Comparison of ENCODE assay signal across 24 cellular contexts in the genomic region with DNA sequence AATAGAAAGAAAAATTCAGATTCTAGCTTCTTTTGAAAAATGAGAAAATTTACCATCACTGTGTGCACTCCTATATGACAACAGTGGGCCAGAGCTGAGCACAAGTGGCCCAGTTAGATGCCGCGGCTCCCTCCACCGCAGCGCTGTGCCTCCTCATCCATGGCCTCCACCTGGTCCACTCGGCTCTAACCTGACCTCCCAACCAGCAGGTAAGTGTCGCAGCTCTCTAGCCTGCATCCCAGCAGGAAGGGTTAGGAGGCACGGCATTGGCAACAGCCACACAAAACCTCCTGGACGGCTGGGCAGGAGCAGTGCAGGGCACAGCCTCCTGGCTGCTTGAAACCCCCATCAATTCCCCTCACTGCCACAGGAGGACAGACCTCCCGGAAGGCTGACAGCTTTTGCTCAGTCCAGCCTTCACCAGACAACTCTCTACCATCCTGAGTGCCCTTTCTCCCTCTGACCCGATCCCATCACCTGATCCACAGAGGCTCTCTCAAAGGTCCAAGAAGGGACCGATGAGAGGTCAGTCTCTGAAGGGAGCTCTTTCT.
DNase-seq lines count a peak whose midpoint lies in the region; ATAC-seq, FAIRE-seq and TF ChIP-seq lines count a peak whose summit lies in the region.
"Had no signal": no experiment of that assay in that cellular context is flagged by ENCODE, and none has a peak within 500 bp of the region (broad histone marks: within the 10 kb centered on the region; RNA-seq: fewer than 3 reads in every experiment).

No MANE protein-coding gene starts in this region.

- H3K4me3 Mint-ChIP-seq in stimulated activated effector memory CD8-positive, alpha-beta T cell treated with anti-CD3 and anti-CD28 coated beads, Interleukin-12 subunit alpha, Interleukin-12 subunit beta, amount 100 ng/mL, for 72 hours, result no peak overlapping the region
- H3K4me3 Mint-ChIP-seq in T-cell, result no peak overlapping the region
- H3K4me3 Mint-ChIP-seq: CD8-positive, alpha-beta memory T cell; memory B cell; naive thymus-derived CD8-positive, alpha-beta T cell; stimulated activated naive B cell treated with anti-CD40 and anti-IgM and Interleukin-4, amounts not matched to agents 10 μg/mL and 1 μg/mL and 100 μg/mL, for 72 hours had no signal

- no peak overlapping the region for H3K18ac ChIP-seq in IMR-90 (ENCODE audit: low read depth, low read length)

- H3K9ac ChIP-seq in IMR-90 (ENCODE audit: low read depth, low read length), result no peak overlapping the region

- no peak overlapping the region for H3K56ac ChIP-seq in IMR-90 (ENCODE audit: extremely low read depth, insufficient read depth, low read length)

- no peak overlapping the region for H3K14ac ChIP-seq in IMR-90 (replicated peaks; ENCODE audit: low read depth, low read length)

- peaks cover 40% of the 10 kb centered on the region for H3K9me1 ChIP-seq in IMR-90 (ENCODE audit: insufficient read depth, low read length)

- intact Hi-C loops in IMR-90 (cut with micrococcal nuclease), result no loop called here
- intact Hi-C loops in ascending aorta (cut with DNase I), result no loop called here
- intact Hi-C loops in pancreas (cut with DNase I), result no loop called here

- H2BK15ac ChIP-seq in IMR-90 (ENCODE audit: low read depth, low read length), result no peak overlapping the region

- dilution Hi-C loops in IMR-90 (cut with HindIII; ENCODE audit: low sequenced_read_pairs, unreplicated experiment), result no loop called here

- CTCF ChIA-PET in IMR-90 (lab: Yijun Ruan, JAX), result interaction anchor here (0.6 kb wide), 1 partner anchor 29 kb away, joined by 3 read pairs; no protein-coding TSS in a partner anchor
- CTCF ChIA-PET in T-cell (lab: Charles Lee), result no interaction called here

- H3K9me3 ChIP-seq in IMR-90 (ENCODE audit: control insufficient read depth, insufficient read depth, low read length) (no peaks in the 10 kb centered on the region), ascending aorta (no peaks in the 10 kb centered on the region), pancreas (no peaks in the 10 kb centered on the region)
- H3K9me3 ChIP-seq: gastrocnemius medialis, SJSA1, thyroid gland had no signal

- no peaks in the 10 kb centered on the region for H3K9me3 Mint-ChIP-seq in stimulated activated effector memory CD8-positive, alpha-beta T cell treated with anti-CD3 and anti-CD28 coated beads, Interleukin-12 subunit alpha, Interleukin-12 subunit beta, amount 100 ng/mL, for 72 hours
- H3K9me3 Mint-ChIP-seq in T-cell, result no peaks in the 10 kb centered on the region
- H3K9me3 Mint-ChIP-seq: activated naive CD4-positive, alpha-beta T cell treated with anti-CD3 and anti-CD28 coated beads, Interleukin-2, amount 50 U/mL, for 72 hours; CD8-positive, alpha-beta memory T cell; memory B cell; naive thymus-derived CD8-positive, alpha-beta T cell had no signal

- H3K23ac ChIP-seq in IMR-90 (ENCODE audit: low read depth, low read length), result 0 out of 2 replicates have a peak overlapping the region, but pooled peaks have one; percentile 37

- H4K5ac ChIP-seq in IMR-90 (ENCODE audit: low read depth, low read length), result no peak overlapping the region

- H2BK120ac ChIP-seq in IMR-90 (ENCODE audit: low read depth, low read length), result no peak overlapping the region

- BruUV-seq in IMR-90 (replicated peaks; lab: Mats Ljungman, UMichigan), result no TSS peak

- H2BK20ac ChIP-seq in IMR-90 (ENCODE audit: low read depth, low read length), result no peak overlapping the region; the same call in 1 of the 2 replicates

- FAIRE-seq in pancreas (lab: Jason Lieb, UNC), result no peak
- FAIRE-seq: astrocyte had no signal

- no peak overlapping the region; the same call in 1 of the 2 replicates for H4K91ac ChIP-seq in IMR-90 (ENCODE audit: insufficient read depth, low read depth, low read length)

- no peak for TF ChIP-seq POLR2A in IMR-90 (IDR thresholded peaks at IDR 0.05; ENCODE audit: low read depth, low read length)

- no peaks in the 10 kb centered on the region for H3K36me3 Mint-ChIP-seq in stimulated activated effector memory CD8-positive, alpha-beta T cell treated with anti-CD3 and anti-CD28 coated beads, Interleukin-12 subunit alpha, Interleukin-12 subunit beta, amount 100 ng/mL, for 72 hours
- H3K36me3 Mint-ChIP-seq in T-cell, result no peaks in the 10 kb centered on the region
- H3K36me3 Mint-ChIP-seq: activated naive CD4-positive, alpha-beta T cell treated with anti-CD3 and anti-CD28 coated beads, Interleukin-2, amount 50 U/mL, for 72 hours; CD8-positive, alpha-beta memory T cell; memory B cell; naive thymus-derived CD8-positive, alpha-beta T cell; stimulated activated naive B cell treated with anti-CD40 and anti-IgM and Interleukin-4, amounts not matched to agents 10 μg/mL and 1 μg/mL and 100 μg/mL, for 72 hours had no signal

- H2AK9ac ChIP-seq in IMR-90 (replicated peaks; ENCODE audit: low read depth, low read length, poor library complexity), result peak overlapping the region; percentile 31

- H3K36me3 ChIP-seq in IMR-90 (ENCODE audit: control insufficient read depth, insufficient read depth, low read length) (peaks cover 9% of the 10 kb centered on the region), ascending aorta (no peaks in the 10 kb centered on the region), pancreas (no peaks in the 10 kb centered on the region)
- H3K36me3 ChIP-seq: gastrocnemius medialis, SJSA1, thyroid gland had no signal

- peaks cover 3 to 4% of the 10 kb centered on the region in 2 donors for H3K27me3 Mint-ChIP-seq in T-cell
- H3K27me3 Mint-ChIP-seq: stimulated activated naive B cell treated with anti-CD40 and anti-IgM and Interleukin-4, amounts not matched to agents 10 μg/mL and 1 μg/mL and 100 μg/mL, for 72 hours had no signal

- H3K4me2 ChIP-seq in IMR-90 (ENCODE audit: low read depth, low read length), result no peak overlapping the region

- no peak overlapping the region for H2BK5ac ChIP-seq in IMR-90 (ENCODE audit: low read depth, low read length, poor library complexity, severe bottlenecking)

- no peak for ATAC-seq in IMR-90 (ENCODE audit: low read depth)
- ATAC-seq in stimulated activated effector memory CD8-positive, alpha-beta T cell treated with anti-CD3 and anti-CD28 coated beads, Interleukin-12 subunit alpha, Interleukin-12 subunit beta, amount 100 ng/mL, for 72 hours, result peak; percentile 23
- ATAC-seq in HG03469 (IDR thresholded peaks at IDR 0.05; ENCODE audit: unreplicated experiment), result no peak
- no peak for ATAC-seq in pancreas
- no peak for ATAC-seq in T-cell (replicated peaks in 1 of 4)
- ATAC-seq: activated naive CD4-positive, alpha-beta T cell treated with anti-CD3 and anti-CD28 coated beads, Interleukin-2, amount 50 U/mL, for 72 hours; naive thymus-derived CD8-positive, alpha-beta T cell; stimulated activated naive B cell treated with anti-CD40 and anti-IgM and Interleukin-4, amounts not matched to agents 10 μg/mL and 1 μg/mL and 100 μg/mL, for 72 hours had no signal

- H3K4me1 ChIP-seq in IMR-90 (ENCODE audit: control insufficient read depth, insufficient read depth, low read length), result peaks cover 44% of the 10 kb centered on the region
- H3K4me1 ChIP-seq in ascending aorta, result peaks cover 17 to 43% of the 10 kb centered on the region in 2 donors
- H3K4me1 ChIP-seq in pancreas, result peaks cover 19 to 45% (median 30%) of the 10 kb centered on the region in 3 donors
- H3K4me1 ChIP-seq: SJSA1 had no signal

- TF ChIP-seq CTCF in IMR-90 (conservative IDR thresholded peaks at IDR 0.05; ENCODE audit: low read depth, low read length), result no peak
- TF ChIP-seq CTCF in ascending aorta (IDR thresholded peaks at IDR 0.05), result no peak
- TF ChIP-seq CTCF in pancreas (IDR thresholded peaks at IDR 0.05), result no peak

- in situ Hi-C loops in IMR-90 (cut with MboI; ENCODE audit: low sequenced_read_pairs), result no loop called here

- peaks cover 60% of the 10 kb centered on the region; the same call in 1 of the 2 replicates for H4K20me1 ChIP-seq in IMR-90 (ENCODE audit: insufficient read depth, low read length)

- no peak overlapping the region for H3K27ac Mint-ChIP-seq in stimulated activated effector memory CD8-positive, alpha-beta T cell treated with anti-CD3 and anti-CD28 coated beads, Interleukin-12 subunit alpha, Interleukin-12 subunit beta, amount 100 ng/mL, for 72 hours
- H3K27ac Mint-ChIP-seq in T-cell, result no peak overlapping the region
- H3K27ac Mint-ChIP-seq: activated naive CD4-positive, alpha-beta T cell treated with anti-CD3 and anti-CD28 coated beads, Interleukin-2, amount 50 U/mL, for 72 hours; CD8-positive, alpha-beta memory T cell; memory B cell; naive thymus-derived CD8-positive, alpha-beta T cell; stimulated activated naive B cell treated with anti-CD40 and anti-IgM and Interleukin-4, amounts not matched to agents 10 μg/mL and 1 μg/mL and 100 μg/mL, for 72 hours had no signal

- H4K8ac ChIP-seq in IMR-90 (ENCODE audit: low read depth in 2 of 2, low read length in 2 of 2), result no peak overlapping the region

- H3K27me3 ChIP-seq in IMR-90 (ENCODE audit: control insufficient read depth, insufficient read depth, low read length) (no peaks in the 10 kb centered on the region), ascending aorta (no peaks in the 10 kb centered on the region), pancreas (no peaks in the 10 kb centered on the region)
- H3K27me3 ChIP-seq: gastrocnemius medialis, SJSA1, thyroid gland had no signal

- H2AFZ ChIP-seq in IMR-90 (replicated peaks; ENCODE audit: low read length, poor library complexity), result no peak overlapping the region

- peak overlapping the region; percentile 38 for H3K4ac ChIP-seq in IMR-90 (ENCODE audit: low read depth, low read length)

- H3K79me1 ChIP-seq in IMR-90 (ENCODE audit: low read depth in 1 of 2, low read length in 2 of 2), result peaks cover 45 to 79% of the 10 kb centered on the region in 2 experiments

- peak overlapping the region; percentile 87; the same call in 1 of the 2 replicates for H2AK5ac ChIP-seq in IMR-90 (ENCODE audit: low read depth, low read length)

- DNase-seq in IMR-90 (no peak), ascending aorta (ENCODE audit: low spot score in 2 of 2) (no peak), islet precursor cell (peak; percentile 51), NCI-H1436 (lab: John Stamatoyannopoulos, UW) (no peak), pancreas (no peak), T-cell (no peak)
- no peak for DNase-seq in stimulated activated effector memory CD8-positive, alpha-beta T cell treated with anti-CD3 and anti-CD28 coated beads, Interleukin-12 subunit alpha, Interleukin-12 subunit beta, amount 100 ng/mL, for 72 hours (ENCODE audit: low spot score in 2 of 2)
- DNase-seq: activated CD4-positive, alpha-beta T cell treated with anti-CD3 and anti-CD28 coated beads for 48 hours; CD8-positive, alpha-beta memory T cell; cerebellar nuclear complex; gastrocnemius medialis; GF-D8; kidney glomerular epithelial cell; naive thymus-derived CD8-positive, alpha-beta T cell; NCI-H1105; NCI-H2081; NCI-H446 treated with DMSO at 0.1 percent for 48 hours; stimulated activated naive B cell treated with anti-CD40 and anti-IgM and Interleukin-4, amounts not matched to agents 10 μg/mL and 1 μg/mL and 100 μg/mL, for 72 hours; thyroid gland had no signal

- TF ChIP-seq RAD21 in IMR-90 (IDR thresholded peaks at IDR 0.05; ENCODE audit: low read length), result no peak

- WGBS in IMR-90 (ENCODE audit: extremely low coverage in 2 of 2, insufficient read length in 1 of 2), 2 experiments, result 89% methylated on average over 3 of the region's 11 CpGs; no CpG with 5 or more reads in 1 of the 2 experiments
- WGBS in pancreas, 2 donors, result 92 to 96% methylated on average over 11 of the region's 11 CpGs

- H3K4me3 ChIP-seq in IMR-90 (ENCODE audit: insufficient read depth, low read depth, low read length), result no peak overlapping the region
- H3K4me3 ChIP-seq in ascending aorta, result no peak overlapping the region
- H3K4me3 ChIP-seq in pancreas, result no peak overlapping the region
- H3K4me3 ChIP-seq: gastrocnemius medialis, SJSA1, thyroid gland had no signal

- POLR2A ChIA-PET in IMR-90 (lab: Charles Lee; ENCODE audit: unreplicated experiment) (no interaction called here), T-cell (lab: Charles Lee) (no interaction called here)

- H3K27ac ChIP-seq in IMR-90 (ENCODE audit: insufficient read depth, low read length) (no peak overlapping the region), ascending aorta (peak overlapping the region; percentile 49 to 54), pancreas (peak overlapping the region in 2 of 4 donors; percentile 3 to 4)
- H3K27ac ChIP-seq: SJSA1 had no signal

- no peaks in the 10 kb centered on the region for H3K4me1 Mint-ChIP-seq in stimulated activated effector memory CD8-positive, alpha-beta T cell treated with anti-CD3 and anti-CD28 coated beads, Interleukin-12 subunit alpha, Interleukin-12 subunit beta, amount 100 ng/mL, for 72 hours
- no peaks in the 10 kb centered on the region for H3K4me1 Mint-ChIP-seq in T-cell
- H3K4me1 Mint-ChIP-seq: CD8-positive, alpha-beta memory T cell; memory B cell; naive thymus-derived CD8-positive, alpha-beta T cell had no signal
